ENCODE assay signal across 1 cellular context in genomic region chr9:89495824-89496555, GRCh38.
TF ChIP-seq lines count a peak whose summit lies in the region.

No MANE protein-coding gene starts in this region.

TF ChIP-seq in H1, 55 proteins besides CTCF, POLR2A, EP300 and RAD21 (continued from another document):
- TF ChIP-seq TAF7 (optimal IDR thresholded peaks at IDR 0.05; ENCODE audit: borderline replicate concordance, low read depth, low read length) (no peak), SIX5 (IDR thresholded peaks at IDR 0.05; ENCODE audit: low read depth, low read length) (no peak), CTBP2 (IDR thresholded peaks at IDR 0.05; ENCODE audit: borderline replicate concordance, insufficient read depth, insufficient read length, low read length) (no peak), KDM4A (IDR thresholded peaks at IDR 0.05; ENCODE audit: low read depth, low read length, severe bottlenecking) (no peak), BACH1 (IDR thresholded peaks at IDR 0.05; ENCODE audit: low read length) (no peak)
- TF ChIP-seq, protein P1, sequence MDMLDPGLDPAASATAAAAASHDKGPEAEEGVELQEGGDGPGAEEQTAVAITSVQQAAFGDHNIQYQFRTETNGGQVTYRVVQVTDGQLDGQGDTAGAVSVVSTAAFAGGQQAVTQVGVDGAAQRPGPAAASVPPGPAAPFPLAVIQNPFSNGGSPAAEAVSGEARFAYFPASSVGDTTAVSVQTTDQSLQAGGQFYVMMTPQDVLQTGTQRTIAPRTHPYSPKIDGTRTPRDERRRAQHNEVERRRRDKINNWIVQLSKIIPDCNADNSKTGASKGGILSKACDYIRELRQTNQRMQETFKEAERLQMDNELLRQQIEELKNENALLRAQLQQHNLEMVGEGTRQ (IDR thresholded peaks at IDR 0.05; ENCODE audit: low read length), result no peak
